In the genomic region with DNA sequence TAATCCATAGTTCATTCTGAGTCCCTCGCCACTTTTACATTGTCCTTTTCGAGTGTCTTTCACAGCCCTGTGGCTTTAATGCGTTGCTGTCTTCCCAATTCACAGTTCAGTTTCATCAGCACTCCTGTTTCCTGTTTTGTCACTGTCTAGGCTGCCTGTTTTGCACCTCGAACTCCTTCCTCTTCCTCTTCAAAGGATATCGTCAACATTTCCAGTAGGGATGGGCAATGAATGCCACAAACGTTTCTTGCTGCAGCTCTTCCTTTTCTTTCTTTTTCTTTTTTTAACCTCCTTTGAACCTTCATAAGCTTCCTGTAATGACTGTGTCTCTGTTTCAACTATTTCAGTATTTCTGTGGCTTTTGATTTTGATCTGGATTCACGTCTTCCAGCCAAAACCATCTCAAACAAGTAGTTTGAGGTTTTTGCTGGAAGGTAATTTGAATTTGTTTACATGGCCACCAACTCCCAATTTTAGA, we compare ENCODE assay signal across 8 cellular contexts.
DNase-seq lines count a peak whose midpoint lies in the region; ATAC-seq and TF ChIP-seq lines count a peak whose summit lies in the region.

No MANE protein-coding gene starts in this region.

- peaks cover 0 to 99% (median 28%) of the 10 kb centered on the region in 9 donors for H3K4me1 ChIP-seq in heart right ventricle

- H3K4me3 ChIP-seq in AG10803 (ENCODE audit: low read length) = no peak overlapping the region
- H3K4me3 ChIP-seq in heart right ventricle = no peak overlapping the region

- peak overlapping the region in 6 of 10 donors; percentile 11 to 81 (median 44) for H3K27ac ChIP-seq in heart right ventricle

- peak; percentile 49 for ATAC-seq in GM21723 (IDR thresholded peaks at IDR 0.05; ENCODE audit: unreplicated experiment)
- peak in 7 of 8 donors; percentile 42 to 74 (median 59) for ATAC-seq in heart right ventricle
- no peak for ATAC-seq in GM19023 (IDR thresholded peaks at IDR 0.05; ENCODE audit: unreplicated experiment)
- ATAC-seq in GM21423 (IDR thresholded peaks at IDR 0.05; ENCODE audit: unreplicated experiment) = no peak

- no peaks in the 10 kb centered on the region for H3K36me3 ChIP-seq in heart right ventricle

- intact Hi-C loops in heart right ventricle (cut with DNase I) = loop anchor here in 1 of 10 donors (10.0 kb wide), 1 partner anchor 102 kb away; a partner anchor contains a TSS

- 57 to 61% methylated on average over 7 of the region's 7 CpGs for WGBS in heart right ventricle, 2 donors

- H3K9me3 ChIP-seq in heart right ventricle = no peaks in the 10 kb centered on the region

- TF ChIP-seq CTCF in AG10803 (conservative IDR thresholded peaks at IDR 0.05; ENCODE audit: low read length) = no peak
- TF ChIP-seq CTCF in heart right ventricle (IDR thresholded peaks at IDR 0.05) = no peak

- no peaks in the 10 kb centered on the region for H3K27me3 ChIP-seq in heart right ventricle

- DNase-seq in AG10803 (ENCODE audit: low read depth) = peak; percentile 46
- peak; percentile 42 for DNase-seq in SIG-M5 (lab: John Stamatoyannopoulos, UW)
- peak in 1 of 2 donors; percentile 21 for DNase-seq in heart right ventricle
- DNase-seq in NK-92 treated with Interleukin-12 subunit alpha and Interleukin-12 subunit beta, amount 100 ng/mL, for 24 hours (lab: John Stamatoyannopoulos, UW) = no peak
- no peak for DNase-seq in T-helper 9 cell

Comparison
In these comparisons a context has a peak if more than half of its experiments do, and no peak if none do; other contexts are left out.
1. DNase-seq: peak in AG10803 (single experiment) and SIG-M5 (single experiment); none in NK-92 treated with Interleukin-12 subunit alpha and Interleukin-12 subunit beta, amount 100 ng/mL, for 24 hours (single experiment) and T-helper 9 cell (single experiment).
2. ATAC-seq: peak in GM21723 (single experiment) and heart right ventricle (7 of 8); none in GM19023 (single experiment) and GM21423 (single experiment).